ENCODE assay signal across 1 cellular context in genomic region chr1:108824051-108824450, GRCh38.
TF ChIP-seq lines count a peak whose summit lies in the region.

No MANE protein-coding gene starts in this region.

TF ChIP-seq in K562, 482 proteins besides CTCF, POLR2A, EP300 and RAD21:
- TF ChIP-seq JUNB (CRISPR knock-in tag; conservative IDR thresholded peaks at IDR 0.05) (no peak), KAT7 (CRISPR knock-in tag; IDR thresholded peaks at IDR 0.05; ENCODE audit: borderline replicate concordance) (no peak), ZNF175 (CRISPR knock-in tag; IDR thresholded peaks at IDR 0.05; ENCODE audit: low read depth) (no peak), SMAD2 (IDR thresholded peaks at IDR 0.05; ENCODE audit: low read depth, low read length) (no peak), KDM4B (IDR thresholded peaks at IDR 0.05; ENCODE audit: borderline replicate concordance in 2 of 2, low read depth in 1 of 2) (no peak), PURB (CRISPR knock-in tag; IDR thresholded peaks at IDR 0.05; ENCODE audit: low read depth) (no peak), VEZF1 (CRISPR knock-in tag; IDR thresholded peaks at IDR 0.05) (no peak), KAT8 (IDR thresholded peaks at IDR 0.05; ENCODE audit: low read depth) (no peak), GATAD2B (IDR thresholded peaks at IDR 0.05; ENCODE audit: borderline replicate concordance) (no peak), TAF7 (tag; IDR thresholded peaks at IDR 0.05) (no peak), ZNF41 (CRISPR knock-in tag; conservative IDR thresholded peaks at IDR 0.05) (no peak), SIX5 (IDR thresholded peaks at IDR 0.05; ENCODE audit: borderline replicate concordance in 1 of 2, insufficient read depth in 1 of 2, low read depth in 1 of 2, low read length in 2 of 2) (no peak), ZNF133 (CRISPR knock-in tag; IDR thresholded peaks at IDR 0.05) (no peak), ASH1L (IDR thresholded peaks at IDR 0.05; ENCODE audit: borderline replicate concordance, low read depth, partially characterized antibody) (no peak), FOXA3 (CRISPR knock-in tag; conservative IDR thresholded peaks at IDR 0.05 in 1 of 2, IDR thresholded peaks at IDR 0.05 in 1 of 2) (no peak), ZNF3 (CRISPR knock-in tag; IDR thresholded peaks at IDR 0.05) (no peak), ZNF696 (CRISPR knock-in tag; conservative IDR thresholded peaks at IDR 0.05) (no peak), ZNF274 (IDR thresholded peaks at IDR 0.05; ENCODE audit: borderline replicate concordance, low read depth, low read length) (no peak), E2F4 (CRISPR knock-in tag; IDR thresholded peaks at IDR 0.05; ENCODE audit: low read depth) (no peak)
